ENCODE assay signal across 9 cellular contexts in genomic region chr14:101121399-101122113, GRCh38.
DNase-seq lines count a peak whose midpoint lies in the region; ATAC-seq and TF ChIP-seq lines count a peak whose summit lies in the region.
"Had no signal": no experiment of that assay in that cellular context is flagged by ENCODE, and none has a peak within 500 bp of the region (broad histone marks: within the 10 kb centered on the region; RNA-seq: fewer than 3 reads in every experiment).

No MANE protein-coding gene starts in this region.

- ATAC-seq in GM19043 (IDR thresholded peaks at IDR 0.05; ENCODE audit: low read depth, unreplicated experiment) (peak; percentile 29), left lung (no peak), HG03196 (IDR thresholded peaks at IDR 0.05; ENCODE audit: unreplicated experiment) (no peak)

- no peak overlapping the region for H3K9ac ChIP-seq in SU-DHL-6 (ENCODE audit: low read length)

- intact Hi-C loops in left lung (cut with DNase I) (no loop called here), spleen (cut with DNase I; ENCODE audit: low total_unique reads) (no loop called here)

- no peaks in the 10 kb centered on the region for H3K9me2 ChIP-seq in SU-DHL-6 (replicated peaks; ENCODE audit: insufficient read depth, low read length)

- no peak overlapping the region for H3K4me2 ChIP-seq in SU-DHL-6 (ENCODE audit: low read depth, low read length, poor library complexity, severe bottlenecking)

- no peak for TF ChIP-seq CTCF in SU-DHL-6 (IDR thresholded peaks at IDR 0.05; ENCODE audit: insufficient read depth, low read length, poor library complexity, severe bottlenecking)
- TF ChIP-seq CTCF in left lung (IDR thresholded peaks at IDR 0.05) = no peak
- no peak for TF ChIP-seq CTCF in spleen (IDR thresholded peaks at IDR 0.05 in 8 of 11, conservative IDR thresholded peaks at IDR 0.05 in 3 of 11)

- H3K27ac ChIP-seq in SU-DHL-6 (ENCODE audit: low read depth, low read length) (no peak overlapping the region), left lung (peak overlapping the region; percentile 13 to 85), spleen (peak overlapping the region in 7 of 8 donors; percentile 60 to 89 (median 84))

- H3K4me1 ChIP-seq in left lung (peaks cover 0 to 21% of the 10 kb centered on the region in 2 donors), spleen (peaks cover 0 to 32% (median 20%) of the 10 kb centered on the region in 6 donors)

- TF ChIP-seq POLR2A in spleen (IDR thresholded peaks at IDR 0.05) = no peak

- no peaks in the 10 kb centered on the region for H3K9me3 ChIP-seq in SU-DHL-6 (ENCODE audit: insufficient read depth, low read length)
- no peaks in the 10 kb centered on the region for H3K9me3 ChIP-seq in left lung
- no peaks in the 10 kb centered on the region for H3K9me3 ChIP-seq in spleen

- no peaks in the 10 kb centered on the region for H4K20me1 ChIP-seq in SU-DHL-6 (ENCODE audit: low read depth, low read length)

- no peaks in the 10 kb centered on the region for H3F3A ChIP-seq in SU-DHL-6 (ENCODE audit: insufficient read depth)

- DNase-seq in left lung (peak; percentile 31 to 45), spleen (peak; percentile 76), DMS79 treated with DMSO at 0.1 percent for 48 hours (lab: John Stamatoyannopoulos, UW) (no peak), GM03348 (ENCODE audit: low spot score) (no peak), NCI-H526 (lab: John Stamatoyannopoulos, UW) (no peak)
- DNase-seq: glutamatergic neuron had no signal

- peak overlapping the region; percentile 19 for H2AFZ ChIP-seq in SU-DHL-6 (ENCODE audit: low read depth, low read length, severe bottlenecking)

- no peaks in the 10 kb centered on the region for H3K27me3 ChIP-seq in SU-DHL-6 (ENCODE audit: low read length)
- H3K27me3 ChIP-seq in left lung = no peaks in the 10 kb centered on the region
- peaks cover 0 to under 1% (median 0%) of the 10 kb centered on the region in 7 donors for H3K27me3 ChIP-seq in spleen (replicated peaks in 1 of 7)

- H3K79me2 ChIP-seq in SU-DHL-6 (ENCODE audit: insufficient read depth, low read length) = no peaks in the 10 kb centered on the region

- 70 to 75% (median 74%) methylated on average over 14 to 16 of the region's 16 CpGs for WGBS in spleen, 5 donors

- H3K36me3 ChIP-seq in SU-DHL-6 (ENCODE audit: low read length) = no peaks in the 10 kb centered on the region
- H3K36me3 ChIP-seq in left lung = no peaks in the 10 kb centered on the region
- H3K36me3 ChIP-seq in spleen = no peaks in the 10 kb centered on the region

- H3K4me3 ChIP-seq in SU-DHL-6 (ENCODE audit: insufficient read depth, low read length, poor library complexity, severe bottlenecking) = no peak overlapping the region
- H3K4me3 ChIP-seq in left lung = peak overlapping the region in 1 of 2 donors; percentile 39
- H3K4me3 ChIP-seq in spleen = peak overlapping the region in 6 of 8 donors; percentile 28 to 68 (median 38)

Comparison
In these comparisons a context has a peak if more than half of its experiments do, and no peak if none do; other contexts are left out.
1. DNase-seq: peak in left lung (2 of 2) and spleen (single experiment); none in DMS79 treated with DMSO at 0.1 percent for 48 hours (single experiment), GM03348 (single experiment) and NCI-H526 (0 of 2).